Comparison of ENCODE assay signal across 23 cellular contexts in the genomic region with DNA sequence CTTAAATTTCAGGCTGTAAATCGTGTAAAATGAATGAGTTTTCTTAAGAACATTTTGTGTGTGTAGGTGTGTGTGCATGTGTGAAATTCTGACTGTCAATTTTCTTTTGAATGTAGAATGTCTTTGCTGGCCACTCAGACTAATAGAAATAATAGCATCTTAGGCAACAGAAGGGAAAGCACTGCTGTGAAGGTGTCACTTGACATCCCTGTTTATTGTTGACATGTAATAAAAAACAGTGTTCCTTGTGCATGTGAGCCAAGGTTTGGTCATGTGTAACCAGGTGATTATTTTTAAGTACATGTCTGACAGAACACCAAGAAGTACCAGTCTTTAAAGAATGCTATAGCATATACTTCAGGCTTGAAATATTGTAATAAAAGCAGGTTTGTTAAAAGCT.
A peak's percentile ranks its signal among the peaks of the same experiment; 100 is the strongest.
DNase-seq lines count a peak whose midpoint lies in the region; TF ChIP-seq lines count a peak whose summit lies in the region.
"Had no signal": no experiment of that assay in that cellular context is flagged by ENCODE, and none has a peak within 500 bp of the region (broad histone marks: within the 10 kb centered on the region; RNA-seq: fewer than 3 reads in every experiment).

No MANE protein-coding gene starts in this region.

- no peak overlapping the region for H3K27ac Mint-ChIP-seq in mesothelial cell of epicardium
- H3K27ac Mint-ChIP-seq: activated CD4-positive, alpha-beta T cell treated with anti-CD3 and anti-CD28 coated beads, Interleukin-2, amount 10 ng/mL, durations not matched to agents 7 days and 5 days; activated naive CD8-positive, alpha-beta T cell treated with anti-CD3 and anti-CD28 coated beads, Interleukin-2, amount 10 ng/mL, durations not matched to agents 7 days and 5 days; CD4-positive, alpha-beta memory T cell; IgD-negative memory B cell had no signal

- H3K9me3 Mint-ChIP-seq in mesothelial cell of epicardium: no peaks in the 10 kb centered on the region
- H3K9me3 Mint-ChIP-seq: activated CD4-positive, alpha-beta T cell treated with anti-CD3 and anti-CD28 coated beads, Interleukin-2, amount 10 ng/mL, durations not matched to agents 7 days and 5 days; activated naive CD8-positive, alpha-beta T cell treated with anti-CD3 and anti-CD28 coated beads, Interleukin-2, amount 10 ng/mL, durations not matched to agents 7 days and 5 days; CD4-positive, alpha-beta memory T cell; HFFc6; IgD-negative memory B cell; naive thymus-derived CD8-positive, alpha-beta T cell had no signal

- H3K36me3 Mint-ChIP-seq in mesothelial cell of epicardium: no peaks in the 10 kb centered on the region

- H3K27me3 Mint-ChIP-seq in mesothelial cell of epicardium (ENCODE audit: low read depth): no peaks in the 10 kb centered on the region
- H3K27me3 Mint-ChIP-seq: activated CD4-positive, alpha-beta T cell treated with anti-CD3 and anti-CD28 coated beads, Interleukin-2, amount 10 ng/mL, durations not matched to agents 7 days and 5 days; activated naive CD8-positive, alpha-beta T cell treated with anti-CD3 and anti-CD28 coated beads, Interleukin-2, amount 10 ng/mL, durations not matched to agents 7 days and 5 days; CD4-positive, alpha-beta memory T cell; IgD-negative memory B cell; naive thymus-derived CD8-positive, alpha-beta T cell had no signal

- no peak for TF ChIP-seq CTCF in mesothelial cell of epicardium (IDR thresholded peaks at IDR 0.05; ENCODE audit: unreplicated experiment)

- H3K4me1 Mint-ChIP-seq in mesothelial cell of epicardium: peaks cover 14% of the 10 kb centered on the region

- H3K4me3 Mint-ChIP-seq in mesothelial cell of epicardium: no peak overlapping the region
- H3K4me3 Mint-ChIP-seq: activated CD4-positive, alpha-beta T cell treated with anti-CD3 and anti-CD28 coated beads, Interleukin-2, amount 10 ng/mL, durations not matched to agents 7 days and 5 days; activated naive CD8-positive, alpha-beta T cell treated with anti-CD3 and anti-CD28 coated beads, Interleukin-2, amount 10 ng/mL, durations not matched to agents 7 days and 5 days; CD4-positive, alpha-beta memory T cell; IgD-negative memory B cell; naive thymus-derived CD8-positive, alpha-beta T cell had no signal

- in situ Hi-C loops in G401 (cut with HindIII; ENCODE audit: low sequenced_read_pairs): no loop called here

- peak; percentile 13 for DNase-seq in NCI-H2171 treated with DMSO at 0.1 percent for 48 hours (lab: John Stamatoyannopoulos, UW)
- no peak for DNase-seq in NCI-H2171 (lab: John Stamatoyannopoulos, UW)
- DNase-seq in G401 (ENCODE audit: low spot score): peak; percentile 65
- peak; percentile 50 for DNase-seq in NCI-H1105 treated with DMSO at 0.1 percent for 48 hours (lab: John Stamatoyannopoulos, UW)
- peak; percentile 60 for DNase-seq in cerebellar cortex (ENCODE audit: low spot score)
- no peak for DNase-seq in mesothelial cell of epicardium (ENCODE audit: low spot score in 2 of 2, unreplicated experiment in 2 of 2)
- no peak for DNase-seq in activated gamma-delta T cell treated with Interleukin-2 at 50 U/mL for 16 hours
- no peak for DNase-seq in cerebellum (ENCODE audit: low spot score)
- DNase-seq: activated CD4-positive, alpha-beta T cell treated with anti-CD3 and anti-CD28 coated beads, Interleukin-2, amount 10 ng/mL, durations not matched to agents 7 days and 5 days; activated effector memory CD4-positive, alpha-beta T cell treated with Interleukin-2 at 50 U/mL for 16 hours; activated naive CD8-positive, alpha-beta T cell treated with anti-CD3 and anti-CD28 coated beads, Interleukin-2, amount 10 ng/mL, durations not matched to agents 7 days and 5 days; aorta; CD4-positive, alpha-beta memory T cell; colonic mucosa; effector CD4-positive, alpha-beta T cell; HFFc6; lower lobe of right lung; naive thymus-derived CD8-positive, alpha-beta T cell; NCI-H774; RPMI8226; stimulated activated CD4-positive, alpha-beta T cell treated with anti-CD3 and anti-CD28 coated beads, Interleukin-4, amount 100 ng/mL, for 1 hour; thyroid gland had no signal

Comparison
In these comparisons a context has a peak if more than half of its experiments do, and no peak if none do; other contexts are left out.
1. DNase-seq: peak in NCI-H2171 treated with DMSO at 0.1 percent for 48 hours (single experiment), G401 (single experiment), NCI-H1105 treated with DMSO at 0.1 percent for 48 hours (single experiment) and cerebellar cortex (single experiment); none in NCI-H2171 (single experiment), mesothelial cell of epicardium (0 of 2), activated gamma-delta T cell treated with Interleukin-2 at 50 U/mL for 16 hours (single experiment) and cerebellum (single experiment).